15 cellular contexts compared by ENCODE assay signal in genomic region chr5:75340714-75341478, GRCh38. TPM values are rescaled to one million over a fixed set of nuclear protein-coding genes. Genes with fewer than 3 reads are reported as not detected.
DNase-seq lines count a peak whose midpoint lies in the region; ATAC-seq and TF ChIP-seq lines count a peak whose summit lies in the region.
"Had no signal": no experiment of that assay in that cellular context is flagged by ENCODE, and none has a peak within 500 bp of the region (broad histone marks: within the 10 kb centered on the region; RNA-seq: fewer than 3 reads in every experiment).

No MANE protein-coding gene starts in this region.

- peak; percentile 57 for ATAC-seq in esophagus mucosa
- no peak for ATAC-seq in GM19395 (IDR thresholded peaks at IDR 0.05; ENCODE audit: unreplicated experiment)
- no peak for ATAC-seq in left colon
- ATAC-seq: left lobe of liver had no signal

- no peak overlapping the region for H3K4me3 ChIP-seq in OCI-LY7 (ENCODE audit: low read depth, low read length, poor library complexity, severe bottlenecking)
- H3K4me3 ChIP-seq: ascending aorta, tibial artery had no signal

- no peaks in the 10 kb centered on the region for H3K27me3 Mint-ChIP-seq in activated T-cell treated with anti-CD3 and anti-CD28 coated beads, Interleukin-2, amount 50 U/mL, for 24 hours
- H3K27me3 Mint-ChIP-seq in progenitor cell of endocrine pancreas = no peaks in the 10 kb centered on the region

- no peak for DNase-seq in activated T-cell treated with anti-CD3 and anti-CD28 coated beads, Interleukin-2, amount 50 U/mL, for 24 hours
- DNase-seq in activated T-cell treated with anti-CD3 and anti-CD28 coated beads for 4 hours (no peak), OCI-LY7 (ENCODE audit: low spot score) (no peak), progenitor cell of endocrine pancreas (ENCODE audit: low spot score, unreplicated experiment) (no peak), NCI-H82 (lab: John Stamatoyannopoulos, UW) (no peak), left colon (no peak)
- DNase-seq: COR-L47; effector CD4-positive, alpha-beta T cell; NCI-H2029 treated with DMSO at 0.1 percent for 48 hours; stimulated activated CD4-positive, alpha-beta T cell treated with anti-CD3 and anti-CD28 coated beads, Interleukin-15, amount 100 ng/mL, for 24 hours; tibial artery had no signal

- no peak overlapping the region for H3K4me3 Mint-ChIP-seq in activated T-cell treated with anti-CD3 and anti-CD28 coated beads, Interleukin-2, amount 50 U/mL, for 24 hours
- peak overlapping the region; percentile 43 for H3K4me3 Mint-ChIP-seq in progenitor cell of endocrine pancreas (ENCODE audit: low read depth)

- peak overlapping the region; percentile 45; the same call in 1 of the 2 replicates for H3K4me2 ChIP-seq in OCI-LY7 (ENCODE audit: low read length)

- intact Hi-C loops in OCI-LY7 (cut with micrococcal nuclease; ENCODE audit: unreplicated experiment) = no loop called here
- intact Hi-C loops in left colon (cut with DNase I, micrococcal nuclease) = no loop called here

- no peaks in the 10 kb centered on the region for H3K9me3 ChIP-seq in OCI-LY7 (ENCODE audit: low read length)
- H3K9me3 ChIP-seq: ascending aorta, tibial artery had no signal

- H3K36me3 Mint-ChIP-seq in activated T-cell treated with anti-CD3 and anti-CD28 coated beads, Interleukin-2, amount 50 U/mL, for 24 hours (ENCODE audit: low read depth) = peaks cover 67% of the 10 kb centered on the region
- H3K36me3 Mint-ChIP-seq in progenitor cell of endocrine pancreas (ENCODE audit: insufficient read depth) = peaks cover 12% of the 10 kb centered on the region

- H2AFZ ChIP-seq in OCI-LY7 (ENCODE audit: low read length) = no peak overlapping the region

- peaks cover 29% of the 10 kb centered on the region for H3K4me1 ChIP-seq in OCI-LY7 (ENCODE audit: insufficient read depth, low read length, poor library complexity, severe bottlenecking)

- TF ChIP-seq CTCF in OCI-LY7 (conservative IDR thresholded peaks at IDR 0.05; ENCODE audit: low read length) (no peak), progenitor cell of endocrine pancreas (IDR thresholded peaks at IDR 0.05; ENCODE audit: unreplicated experiment) (no peak)

- peaks cover 73% of the 10 kb centered on the region for H3K79me2 ChIP-seq in OCI-LY7 (ENCODE audit: insufficient read depth, low read depth, low read length)

- BruUV-seq in OCI-LY7 (replicated peaks; lab: Mats Ljungman, UMichigan) = no TSS peak

- CTCF ChIA-PET in OCI-LY7 (lab: Charles Lee; ENCODE audit: unreplicated experiment) = interaction anchor here (0.6 kb wide), 1 partner anchor 37 kb away, joined by 3 read pairs; no protein-coding TSS in a partner anchor

- H3K9me2 ChIP-seq in OCI-LY7 (ENCODE audit: insufficient read depth, low read length) = no peaks in the 10 kb centered on the region

- H4K20me1 ChIP-seq in OCI-LY7 (ENCODE audit: insufficient read depth, low read length) = peaks cover 51% of the 10 kb centered on the region

- no peak overlapping the region for H3K27ac ChIP-seq in OCI-LY7 (ENCODE audit: low read depth, low read length, poor library complexity, severe bottlenecking)
- H3K27ac ChIP-seq: ascending aorta, tibial artery had no signal

- H3K36me3 ChIP-seq in OCI-LY7 (ENCODE audit: insufficient read depth, low read length) = peaks cover 62% of the 10 kb centered on the region

- peaks cover 41% of the 10 kb centered on the region for H3K4me1 Mint-ChIP-seq in activated T-cell treated with anti-CD3 and anti-CD28 coated beads, Interleukin-2, amount 50 U/mL, for 24 hours (ENCODE audit: low read depth)
- peaks cover 38% of the 10 kb centered on the region for H3K4me1 Mint-ChIP-seq in progenitor cell of endocrine pancreas (ENCODE audit: low read depth)

- peak overlapping the region; percentile 1 for H3K27ac Mint-ChIP-seq in activated T-cell treated with anti-CD3 and anti-CD28 coated beads, Interleukin-2, amount 50 U/mL, for 24 hours
- H3K27ac Mint-ChIP-seq in progenitor cell of endocrine pancreas = peak overlapping the region; percentile 23

- H3K9me3 Mint-ChIP-seq in activated T-cell treated with anti-CD3 and anti-CD28 coated beads, Interleukin-2, amount 50 U/mL, for 24 hours = no peaks in the 10 kb centered on the region
- H3K9me3 Mint-ChIP-seq in progenitor cell of endocrine pancreas (ENCODE audit: low read depth) = no peaks in the 10 kb centered on the region

- POLR2A ChIA-PET in OCI-LY7 (lab: Charles Lee) = interaction anchor here (0.5 to 2.5 kb wide), 14 partner anchors 10 to 1776 kb away, joined by 3 to 22 read pairs (median 4); partner anchors contain the start of gene GFM2

RNA-seq across cellular contexts. Expression of gene HMGCR, which starts 3.9 kb away (rescaled TPM):
- 42.6 and 58.6 TPM in 2 replicates for total RNA-seq in OCI-LY7 (2014; rRNA removed; shearing (Covaris generic))
- 93.3 and 124 TPM in 2 replicates for total RNA-seq in OCI-LY7 (2022)
- total RNA-seq in esophagus mucosa = 114 TPM
- total RNA-seq in progenitor cell of endocrine pancreas = 163 and 172 TPM in 2 replicates
- total RNA-seq in left colon = 100 to 1,000 TPM; 182 to 293 TPM
